ENCODE assay signal across 8 cellular contexts in the genomic region with DNA sequence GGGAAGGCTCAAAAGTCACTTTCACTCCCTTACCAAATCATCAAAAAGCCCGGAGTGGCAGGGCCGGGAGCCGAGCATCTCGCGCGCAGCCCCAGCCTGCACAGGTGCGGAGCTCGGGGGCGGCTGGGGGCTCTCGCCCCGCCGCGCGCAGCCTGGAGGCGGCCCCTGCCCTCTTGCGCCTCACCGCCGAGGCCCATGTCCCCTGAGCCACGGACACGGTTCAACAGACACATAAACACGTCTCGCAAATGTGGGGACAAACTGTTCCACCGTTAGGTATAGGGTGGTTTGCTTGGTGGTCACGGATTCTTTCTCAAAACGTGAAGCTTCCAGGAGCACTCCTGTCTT. TPM values are rescaled to one million over a fixed set of nuclear protein-coding genes. Genes with fewer than 3 reads are reported as not detected.
DNase-seq lines count a peak whose midpoint lies in the region; ATAC-seq and TF ChIP-seq lines count a peak whose summit lies in the region.

No MANE protein-coding gene starts in this region.

- CTCF ChIA-PET in GM10248 (lab: Yijun Ruan, JAX) (interaction anchor here (1.2 to 1.9 kb wide), 3 partner anchors 9 to 126 kb away, joined by 3 to 5 read pairs (median 3); no protein-coding TSS in a partner anchor), RWPE1 (lab: Yijun Ruan, JAX) (no interaction called here)

- no peaks in the 10 kb centered on the region; the same call in 1 of the 2 replicates for H3K27me3 ChIP-seq in iPS DF 6.9 (ENCODE audit: control insufficient read depth, insufficient read depth, low read length)

- POLR2A ChIA-PET in GM10248 (lab: Yijun Ruan, JAX) (no interaction called here), RWPE1 (lab: Yijun Ruan, JAX; ENCODE audit: low non-redundant PET) (interaction anchor here (1.5 kb wide), 1 partner anchor 124 kb away, joined by 3 read pairs; no protein-coding TSS in a partner anchor)

- in situ Hi-C loops in KBM-7 (cut with MboI; ENCODE audit: low pct_unique_long_range_greater_than_20kb, low sequenced_read_pairs): no loop called here

- H3K27ac ChIP-seq in iPS DF 6.9 (ENCODE audit: low read length): no peak overlapping the region
- H3K27ac ChIP-seq in RWPE1: no peak overlapping the region

- H3K4me3 ChIP-seq in iPS DF 6.9 (ENCODE audit: low read length): peak overlapping the region; percentile 40; the same call in 1 of the 2 replicates

- no peak for TF ChIP-seq CTCF in GM10248 (IDR thresholded peaks at IDR 0.05; ENCODE audit: control extremely low read depth, extremely low read depth, low read depth, missing control alignments)
- no peak for TF ChIP-seq CTCF in RWPE1 (conservative IDR thresholded peaks at IDR 0.05; ENCODE audit: low read depth)

- no peaks in the 10 kb centered on the region for H3K9me3 Mint-ChIP-seq in activated naive CD8-positive, alpha-beta T cell treated with anti-CD3 and anti-CD28 coated beads, Interleukin-2, amount 50 U/mL, for 24 hours

- peak; percentile 39 for ATAC-seq in GM21526 (IDR thresholded peaks at IDR 0.05; ENCODE audit: low FRiP score, unreplicated experiment)
- ATAC-seq in activated naive CD8-positive, alpha-beta T cell treated with anti-CD3 and anti-CD28 coated beads, Interleukin-2, amount 50 U/mL, for 24 hours: no peak

- no peaks in the 10 kb centered on the region for H3K36me3 ChIP-seq in iPS DF 6.9 (ENCODE audit: control insufficient read depth, insufficient read depth, low read length)

- H3K4me3 Mint-ChIP-seq in activated naive CD8-positive, alpha-beta T cell treated with anti-CD3 and anti-CD28 coated beads, Interleukin-2, amount 50 U/mL, for 24 hours: peak overlapping the region; percentile 65

- H3K27me3 Mint-ChIP-seq in activated naive CD8-positive, alpha-beta T cell treated with anti-CD3 and anti-CD28 coated beads, Interleukin-2, amount 50 U/mL, for 24 hours: peaks cover 2% of the 10 kb centered on the region

- no peak overlapping the region for H3K27ac Mint-ChIP-seq in activated naive CD8-positive, alpha-beta T cell treated with anti-CD3 and anti-CD28 coated beads, Interleukin-2, amount 50 U/mL, for 24 hours

- no peaks in the 10 kb centered on the region for H3K9me3 ChIP-seq in iPS DF 6.9 (ENCODE audit: control insufficient read depth, insufficient read depth, low read length)

- peak; percentile 50 for DNase-seq in GM10248 (ENCODE audit: extremely low spot score)
- peak; percentile 53 for DNase-seq in KBM-7
- peak; percentile 36 for DNase-seq in activated naive CD8-positive, alpha-beta T cell treated with anti-CD3 and anti-CD28 coated beads, Interleukin-2, amount 50 U/mL, for 24 hours
- no peak for DNase-seq in iPS DF 6.9 (ENCODE audit: low read depth, low spot score)
- DNase-seq in stimulated activated CD4-positive, alpha-beta T cell treated with anti-CD3 and anti-CD28 coated beads, Interleukin-2, amount 100 ng/mL, for 24 hours: peak; percentile 16 to 26
- DNase-seq in RWPE1 (ENCODE audit: low spot score): no peak
- DNase-seq in mucosa of gallbladder (ENCODE audit: low spot score): no peak

- H3K4me1 Mint-ChIP-seq in activated naive CD8-positive, alpha-beta T cell treated with anti-CD3 and anti-CD28 coated beads, Interleukin-2, amount 50 U/mL, for 24 hours: peaks cover 54% of the 10 kb centered on the region

- WGBS in iPS DF 6.9 (ENCODE audit: insufficient coverage, insufficient read length): no CpG with 5 or more reads among the region's 25 CpGs

- H3K36me3 Mint-ChIP-seq in activated naive CD8-positive, alpha-beta T cell treated with anti-CD3 and anti-CD28 coated beads, Interleukin-2, amount 50 U/mL, for 24 hours (ENCODE audit: low read depth): no peaks in the 10 kb centered on the region

- peaks cover 5% of the 10 kb centered on the region; the same call in 1 of the 2 replicates for H3K4me1 ChIP-seq in iPS DF 6.9 (ENCODE audit: control insufficient read depth, insufficient read depth, low read length)

RNA-seq across cellular contexts. Expression of gene GSAP, which starts 0.7 kb away (rescaled TPM):
- 23.9 TPM for total RNA-seq in mucosa of gallbladder

Comparison
In these comparisons a context has a peak if more than half of its experiments do, and no peak if none do; other contexts are left out.
1. DNase-seq: peak in GM10248 (single experiment), KBM-7 (single experiment), activated naive CD8-positive, alpha-beta T cell treated with anti-CD3 and anti-CD28 coated beads, Interleukin-2, amount 50 U/mL, for 24 hours (single experiment) and stimulated activated CD4-positive, alpha-beta T cell treated with anti-CD3 and anti-CD28 coated beads, Interleukin-2, amount 100 ng/mL, for 24 hours (2 of 2); none in iPS DF 6.9 (single experiment), RWPE1 (single experiment) and mucosa of gallbladder (single experiment).